Comparison of ENCODE assay signal across 8 cellular contexts in genomic region chr22:20131593-20131855, GRCh38. TPM values are rescaled to one million over a fixed set of nuclear protein-coding genes. Genes with fewer than 3 reads are reported as not detected.
DNase-seq lines count a peak whose midpoint lies in the region; ATAC-seq, FAIRE-seq and TF ChIP-seq lines count a peak whose summit lies in the region.

ZDHHC8 (plus strand) TSS chr22:20131804; CDS start chr22:20131948, 144 bp downstream.

- TF ChIP-seq RAD21 in H1 (IDR thresholded peaks at IDR 0.05 in 1 of 2, conservative IDR thresholded peaks at IDR 0.05 in 1 of 2; ENCODE audit: low read depth in 2 of 2, low read length in 2 of 2), result no peak

- no peak within 1 kb of the TSS for H2BK5ac ChIP-seq in H1 (ENCODE audit: low read depth, low read length)

- no peak within 1 kb of the TSS for H3K23ac ChIP-seq in H1 (ENCODE audit: insufficient read length)

- no CpG with 5 or more reads among the region's 42 CpGs for WGBS in H1 (ENCODE audit: extremely low coverage in 1 of 2, insufficient coverage in 1 of 2, insufficient read length in 1 of 2, insufficient replicate concordance in 2 of 2, low coverage in 1 of 2, low lambda C conversion rate in 2 of 2, missing lambda C conversion rate in 1 of 2), 2 experiments
- no CpG with 5 or more reads among the region's 42 CpGs for WGBS in thyroid gland, 2 donors

- TF ChIP-seq EP300 in H1 (IDR thresholded peaks at IDR 0.05; ENCODE audit: borderline replicate concordance in 1 of 2, low read depth in 2 of 2, low read length in 2 of 2), result no peak

- H4K20me1 ChIP-seq in H1 (replicated peaks in 1 of 2; ENCODE audit: control insufficient read depth in 1 of 2, insufficient read depth in 2 of 2, low read length in 2 of 2), result peaks cover 14 to 28% of the 10 kb centered on the region in 2 experiments

- no peak within 1 kb of the TSS; the same call in none of the 2 replicates for H3K18ac ChIP-seq in H1 (ENCODE audit: extremely low read depth, low read length)

- peak; percentile 28 for ATAC-seq in HG02970 (IDR thresholded peaks at IDR 0.05; ENCODE audit: low FRiP score, unreplicated experiment)
- peak; percentile 68 for ATAC-seq in mucosa of descending colon
- no peak for ATAC-seq in HG03139 (IDR thresholded peaks at IDR 0.05; ENCODE audit: unreplicated experiment)

- no peak within 1 kb of the TSS for H2BK120ac ChIP-seq in H1 (replicated peaks; ENCODE audit: low read depth, low read length)

- H3K4me3 ChIP-seq in GM12865 (ENCODE audit: low read depth, low read length), result peak within 1 kb of the TSS; percentile 85
- H3K4me3 ChIP-seq in H1 (ENCODE audit: extremely low read depth in 1 of 4, insufficient read depth in 2 of 4, low read depth in 3 of 4, low read length in 4 of 4), result peak within 1 kb of the TSS; percentile 53 to 76 (median 58)
- peak within 1 kb of the TSS; percentile 94 for H3K4me3 ChIP-seq in mucosa of descending colon
- peak within 1 kb of the TSS; percentile 60 to 97 (median 90) for H3K4me3 ChIP-seq in thyroid gland (replicated peaks in 1 of 3)

- no peak within 1 kb of the TSS for H2BK20ac ChIP-seq in H1 (ENCODE audit: low read length)

- no peak for TF ChIP-seq POLR2A in H1 (IDR thresholded peaks at IDR 0.05; ENCODE audit: control extremely low read depth in 1 of 2, low read depth in 2 of 2, low read length in 2 of 2)
- TF ChIP-seq POLR2A in thyroid gland (IDR thresholded peaks at IDR 0.05), result no peak

- peaks cover 12% of the 10 kb centered on the region for H3K79me1 ChIP-seq in H1 (ENCODE audit: low read depth, low read length)

- peaks cover 7% of the 10 kb centered on the region; the same call in 1 of the 2 replicates for H3K23me2 ChIP-seq in H1 (ENCODE audit: low read depth, low read length)

- no peak for FAIRE-seq in H1 (lab: Jason Lieb, UNC)

- H3K14ac ChIP-seq in H1 (ENCODE audit: insufficient read length), result no peak within 1 kb of the TSS

- H3K36me3 ChIP-seq in H1 (ENCODE audit: control insufficient read depth in 2 of 4, insufficient read depth in 4 of 4, low read length in 3 of 4), result peaks cover 3 to 16% (median 6%) of the 10 kb centered on the region in 4 experiments; a peak in 6 of 8 replicates
- H3K36me3 ChIP-seq in mucosa of descending colon (ENCODE audit: low read depth), result no peaks in the 10 kb centered on the region
- H3K36me3 ChIP-seq in thyroid gland, result peaks cover 0 to 5% of the 10 kb centered on the region in 2 donors

- POLR2A ChIA-PET in H1 (lab: Charles Lee; ENCODE audit: partially characterized antibody), result interaction anchor here (3.2 to 7.9 kb wide), 2 partner anchors 13 to 19 kb away, joined by 21 to 223 read pairs; partner anchors contain the start of genes RANBP1 and TRMT2A

- peaks cover 0 to 14% of the 10 kb centered on the region in 2 experiments; a peak in 3 of 4 replicates for H3K79me2 ChIP-seq in H1 (ENCODE audit: control insufficient read depth in 1 of 2, insufficient read depth in 2 of 2, low read length in 2 of 2)

- CTCF ChIA-PET in H1 (lab: Charles Lee; ENCODE audit: partially characterized antibody), result no interaction called here

- no peak within 1 kb of the TSS for H3K9ac ChIP-seq in H1 (replicated peaks in 1 of 4; ENCODE audit: extremely low read depth in 1 of 4, low read depth in 3 of 4, low read length in 3 of 4)

- H3K9me3 ChIP-seq in H1 (ENCODE audit: insufficient read depth in 2 of 2, low read depth in 1 of 2, low read length in 1 of 2) (no peaks in the 10 kb centered on the region), mucosa of descending colon (no peaks in the 10 kb centered on the region), thyroid gland (no peaks in the 10 kb centered on the region)

- H3K4me2 ChIP-seq in H1 (ENCODE audit: insufficient read depth in 1 of 2, low read depth in 2 of 2, low read length in 2 of 2), result peak within 1 kb of the TSS; percentile 68 to 82

- H4K5ac ChIP-seq in H1 (ENCODE audit: insufficient read length, low read depth, low read length), result peak within 1 kb of the TSS; percentile 26

- no peak within 1 kb of the TSS for H2AK5ac ChIP-seq in H1 (ENCODE audit: low read depth, low read length)

- H3K4me1 ChIP-seq in H1 (replicated peaks in 1 of 4; ENCODE audit: control insufficient read depth in 3 of 4, insufficient read depth in 4 of 4, low read length in 3 of 4), result peaks cover 0 to 12% (median 7%) of the 10 kb centered on the region in 4 experiments; a peak in 4 of 7 replicates
- H3K4me1 ChIP-seq in mucosa of descending colon (ENCODE audit: low read depth), result peaks cover 14% of the 10 kb centered on the region
- H3K4me1 ChIP-seq in thyroid gland, result peaks cover 18 to 46% of the 10 kb centered on the region in 2 donors

- H2AFZ ChIP-seq in H1 (ENCODE audit: low read length), result peak within 1 kb of the TSS; percentile 60; the same call in 1 of the 2 replicates

- peak within 1 kb of the TSS; percentile 85 for H3K4ac ChIP-seq in H1 (replicated peaks; ENCODE audit: insufficient read length, low read depth, low read length)

- H3K27ac ChIP-seq in H1 (ENCODE audit: low read depth, low read length), result no peak within 1 kb of the TSS; the same call in 1 of the 2 replicates
- H3K27ac ChIP-seq in thyroid gland, result peak within 1 kb of the TSS; percentile 73 to 94 (median 87)

- peak within 1 kb of the TSS; percentile 14; the same call in 1 of the 2 replicates for H4K8ac ChIP-seq in H1 (ENCODE audit: extremely low read depth, insufficient read depth, low read length)

- no peak within 1 kb of the TSS for H2BK12ac ChIP-seq in H1 (ENCODE audit: low read depth, low read length)

- H2BK15ac ChIP-seq in H1 (ENCODE audit: low read length), result no peak within 1 kb of the TSS; the same call in 1 of the 2 replicates

- peak; percentile 42 for DNase-seq in GM12865 (ENCODE audit: low read depth)
- peak; percentile 40 to 52 for DNase-seq in activated CD4-positive, alpha-beta T cell treated with anti-CD3 and anti-CD28 coated beads for 4 hours
- no peak for DNase-seq in H1 (ENCODE audit: low read depth in 1 of 2, low spot score in 2 of 2)
- DNase-seq in mucosa of descending colon, result peak in 2 of 3 donors; percentile 58 to 62
- peak; percentile 45 to 49 for DNase-seq in thyroid gland
- no peak for DNase-seq in NCI-H2081 (lab: John Stamatoyannopoulos, UW)

- peak within 1 kb of the TSS; percentile 59 for H3K56ac ChIP-seq in H1 (replicated peaks; ENCODE audit: insufficient read length, low read depth, low read length)

- no peak for TF ChIP-seq CTCF in GM12865 (IDR thresholded peaks at IDR 0.05; ENCODE audit: insufficient read depth, low read depth, low read length, missing control alignments)
- TF ChIP-seq CTCF in H1 (IDR thresholded peaks at IDR 0.05; ENCODE audit: control extremely low read depth in 1 of 3, insufficient read depth in 1 of 3, low read depth in 1 of 3, low read length in 3 of 3), result no peak
- TF ChIP-seq CTCF in mucosa of descending colon (IDR thresholded peaks at IDR 0.05), result no peak
- no peak for TF ChIP-seq CTCF in thyroid gland (IDR thresholded peaks at IDR 0.05)

- intact Hi-C loops in mucosa of descending colon (cut with DNase I, micrococcal nuclease) (no loop called here), thyroid gland (cut with DNase I) (no loop called here)

- H3K27me3 ChIP-seq in H1 (replicated peaks in 1 of 4; ENCODE audit: control insufficient read depth in 3 of 4, extremely low read depth in 1 of 4, insufficient read depth in 3 of 4, low read length in 3 of 4) (no peaks in the 10 kb centered on the region; a peak in 2 of 7 replicates), thyroid gland (no peaks in the 10 kb centered on the region)

- no peak within 1 kb of the TSS for H4K91ac ChIP-seq in H1 (replicated peaks; ENCODE audit: insufficient read length, low read length)

TF ChIP-seq in H1, 55 proteins besides CTCF, POLR2A, EP300 and RAD21:
- no peak for TF ChIP-seq RNF2 (IDR thresholded peaks at IDR 0.05; ENCODE audit: borderline replicate concordance, low read depth, low read length, missing control alignments, poor library complexity, severe bottlenecking)
- TF ChIP-seq JUND (IDR thresholded peaks at IDR 0.05; ENCODE audit: low read length), result no peak
- no peak for TF ChIP-seq TBP (IDR thresholded peaks at IDR 0.05; ENCODE audit: low read depth, low read length)
- no peak for TF ChIP-seq USF2 (IDR thresholded peaks at IDR 0.05; ENCODE audit: low read length)
- TF ChIP-seq KDM4A (IDR thresholded peaks at IDR 0.05; ENCODE audit: low read depth, low read length, severe bottlenecking), result peak; percentile 14
- no peak for TF ChIP-seq HDAC2 (IDR thresholded peaks at IDR 0.05; ENCODE audit: borderline replicate concordance in 1 of 2, low read depth in 2 of 2, low read length in 2 of 2)
- TF ChIP-seq MAX (IDR thresholded peaks at IDR 0.05), result no peak

RNA-seq across cellular contexts. Expression of gene ZDHHC8, which starts in this region (rescaled TPM):
- 64.0 and 65.6 TPM in 2 replicates for total RNA-seq in H1 (2021; fragmentation: NEBNext Ultra II Directional; extraction: Animal tissue kit (Norgen Biotek cat#: 25700))
- polyA plus RNA-seq in H1 (2011; rRNA removed), result 18.6 and 44.4 TPM in 2 replicates
- 21.0 TPM for polyA plus RNA-seq in H1 (2011; cell fraction: cytosol; rRNA removed)
- polyA plus RNA-seq in H1 (2011; cell fraction: nucleus; rRNA removed), result 143 TPM
- 17.5 to 48.9 TPM (median 42.8 TPM) in 4 replicates for polyA plus RNA-seq in H1 (2012, experiment 1 of 2)
- 14.6 TPM for polyA plus RNA-seq in H1 (2012, experiment 2 of 2)
- polyA plus RNA-seq in H1 (2013, experiment 1 of 2), result 55.6 TPM
- 52.7 TPM for polyA plus RNA-seq in H1 (2013, experiment 2 of 2)
- polyA minus RNA-seq in H1 (2011; rRNA and poly(A)+ RNA removed), result 8.0 and 13.3 TPM in 2 replicates
- polyA minus RNA-seq in H1 (2011; cell fraction: cytosol; rRNA and poly(A)+ RNA removed), result 22.4 TPM
- 26.6 TPM for polyA minus RNA-seq in H1 (2011; cell fraction: nucleus; rRNA and poly(A)+ RNA removed)
- 10 to 100 TPM; 27.7 to 53.0 (median 42.2) TPM for total RNA-seq in mucosa of descending colon
- total RNA-seq in thyroid gland, result 10 to 100 TPM; 13.4 to 22.4 (median 18.9) TPM

Comparison
In these comparisons a context has a peak if more than half of its experiments do, and no peak if none do; other contexts are left out.
1. DNase-seq: peak in GM12865 (single experiment), activated CD4-positive, alpha-beta T cell treated with anti-CD3 and anti-CD28 coated beads for 4 hours (2 of 2), mucosa of descending colon (2 of 3) and thyroid gland (2 of 2); none in H1 (0 of 2) and NCI-H2081 (0 of 2).
2. Peak in every context shown above with its lines, with median percentiles within 50 percentile points of each other: H3K4me3 ChIP-seq.